Comparison of ENCODE assay signal across 19 cellular contexts in genomic region chr7:80636709-80637108, GRCh38. TPM values are rescaled to one million over a fixed set of nuclear protein-coding genes. Genes with fewer than 3 reads are reported as not detected.
"Had no signal": no experiment of that assay in that cellular context is flagged by ENCODE, and none has a peak within 500 bp of the region (broad histone marks: within the 10 kb centered on the region; RNA-seq: fewer than 3 reads in every experiment).

No MANE protein-coding gene starts in this region.

- H3K36me3 ChIP-seq: prostate gland, right lobe of liver, stomach, thoracic aorta had no signal

- DNase-seq: activated CD4-positive, CD25-positive, alpha-beta regulatory T cell treated with anti-CD3 and anti-CD28 coated beads, Interleukin-2, amount 50 U/mL, for 72 hours; activated naive CD4-positive, alpha-beta T cell treated with Interleukin-2 at 50 U/mL for 16 hours; activated T-cell treated with anti-CD3 and anti-CD28 coated beads for 4 hours; aorta; cerebellar nuclear complex; effector CD8-positive, alpha-beta T cell; islet precursor cell; nephron progenitor cell; right lobe of liver; stimulated activated CD4-positive, alpha-beta T cell treated with anti-CD3 and anti-CD28 coated beads, Interleukin-12 subunit alpha, Interleukin-12 subunit beta, amount 100 ng/mL, for 4 hours; stimulated activated CD4-positive, alpha-beta T cell treated with anti-CD3 and anti-CD28 coated beads, Interleukin-2, amount 100 ng/mL, for 24 hours; stomach; T-helper 1 cell; T1000 had no signal

- H3K79me2 ChIP-seq: hepatocyte had no signal

- ATAC-seq: activated T-helper 17 cell treated with anti-CD3 and anti-CD28 coated beads, Interleukin-2, amount 50 U/mL, for 72 hours; left lobe of liver; right lobe of liver had no signal

- H3K9me3 ChIP-seq: prostate gland, right lobe of liver, stomach, thoracic aorta had no signal

- H3K27ac ChIP-seq: hepatocyte, prostate gland, thoracic aorta had no signal

- H3K4me3 ChIP-seq: hepatocyte, prostate gland, right lobe of liver, stomach, thoracic aorta had no signal

- H3K4me2 ChIP-seq: hepatocyte had no signal

- H3K4me1 ChIP-seq: prostate gland had no signal

- H3K27me3 ChIP-seq: hepatocyte, right lobe of liver, stomach had no signal

- H2AFZ ChIP-seq: hepatocyte had no signal

RNA-seq across cellular contexts. Expression of gene CD36, which starts 1.7 kb away (rescaled TPM):
- total RNA-seq: activated T-helper 17 cell treated with anti-CD3 and anti-CD28 coated beads, Interleukin-2, amount 50 U/mL, for 72 hours had no signal
